Comparison of ENCODE assay signal across 26 cellular contexts in the genomic region with DNA sequence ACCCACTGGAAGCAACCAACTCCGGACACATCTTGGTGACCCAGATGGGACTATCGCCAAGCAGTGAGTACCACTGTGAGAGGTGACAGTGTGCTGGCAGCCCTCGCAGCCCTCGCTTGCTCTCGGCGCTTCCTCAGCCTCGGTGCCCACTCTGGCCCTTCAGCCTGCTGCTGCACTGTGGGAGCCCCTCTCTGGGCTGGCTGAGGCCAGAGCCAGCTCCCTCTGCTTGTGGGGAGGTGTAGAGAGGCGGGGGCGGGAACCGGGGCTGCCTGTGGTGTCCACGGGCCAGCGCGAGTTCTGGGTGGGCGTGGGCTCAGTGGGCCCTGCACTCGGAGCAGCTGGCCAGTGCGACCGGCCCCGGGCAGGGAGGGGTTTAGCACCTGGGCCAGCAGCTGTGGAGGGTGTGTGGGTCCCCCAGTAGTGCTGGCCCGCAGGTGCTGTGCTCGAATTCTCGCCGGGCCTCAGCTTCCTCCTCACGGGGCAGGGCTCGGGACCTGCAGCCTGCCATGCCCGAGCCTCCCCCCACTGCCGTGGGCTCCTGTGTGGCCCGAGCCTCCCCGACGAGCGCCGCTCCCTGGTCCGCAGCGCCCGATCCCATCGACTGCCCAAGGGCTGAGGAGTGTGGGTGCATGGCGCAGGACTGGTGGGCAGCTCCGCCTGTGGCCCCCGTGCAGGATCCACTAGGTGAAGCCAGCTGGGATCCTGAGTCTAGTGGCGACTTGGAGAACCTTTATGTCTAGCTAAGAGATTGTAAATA.
"Had no signal": no experiment of that assay in that cellular context is flagged by ENCODE, and none has a peak within 500 bp of the region (broad histone marks: within the 10 kb centered on the region; RNA-seq: fewer than 3 reads in every experiment).

No MANE protein-coding gene starts in this region.

- DNase-seq: naive thymus-derived CD4-positive, alpha-beta T cell; natural killer cell; nucleus accumbens; retina; right lobe of liver; spleen; stimulated activated CD4-positive, alpha-beta T cell treated with anti-CD3 and anti-CD28 coated beads, Interleukin-12 subunit alpha, Interleukin-12 subunit beta, amount 100 ng/mL, for 4 hours; stimulated activated CD4-positive, alpha-beta T cell treated with anti-CD3 and anti-CD28 coated beads, Interleukin-1b, Interleukin-23, amount 100 ng/mL, for 48 hours; stimulated activated CD4-positive, alpha-beta T cell treated with anti-CD3 and anti-CD28 coated beads, Interleukin-4, amount 100 ng/mL, for 1 hour; stimulated activated CD4-positive, alpha-beta T cell treated with anti-CD3 and anti-CD28 coated beads, Interleukin-4, amount 100 ng/mL, for 4 hours; stimulated activated CD8-positive, alpha-beta memory T cell treated with anti-CD3 and anti-CD28 coated beads, Interleukin-4, amount 100 ng/mL, for 48 hours; stimulated activated naive CD4-positive, alpha-beta T cell; substantia nigra; testis; tibial artery; transverse colon had no signal

- H3K36me3 ChIP-seq: neural progenitor cell, neutrophil, pancreas, prostate gland, right atrium auricular region, right lobe of liver, spleen, suprapubic skin, tibial artery, transverse colon, vagina had no signal

- H3K4me3 ChIP-seq: neural progenitor cell, pancreas, prostate gland, right atrium auricular region, right lobe of liver, skin epidermis, smooth muscle cell, spleen, suprapubic skin, testis, tibial artery, transverse colon, vagina had no signal

- H3K4me1 ChIP-seq: pancreas, right atrium auricular region, spleen, testis, tibial artery, vagina had no signal

- ATAC-seq: naive thymus-derived CD4-positive, alpha-beta T cell; natural killer cell; pancreas; right lobe of liver; stimulated activated memory B cell treated with anti-CD40 and anti-IgM and Interleukin-4, amounts not matched to agents 10 μg/mL and 1 μg/mL and 100 μg/mL, for 72 hours had no signal

- H3K27me3 ChIP-seq: neural progenitor cell, neutrophil, pancreas, right atrium auricular region, right lobe of liver, spleen, suprapubic skin, testis, tibial artery, transverse colon, vagina had no signal

- H3K27ac ChIP-seq: neural progenitor cell, neutrophil, pancreas, prostate gland, right atrium auricular region, right lobe of liver, skin epidermis, spleen, suprapubic skin, testis, tibial artery, transverse colon, vagina had no signal

- H3K9me3 ChIP-seq: neutrophil, pancreas, prostate gland, right atrium auricular region, right lobe of liver, suprapubic skin, testis, tibial artery, transverse colon, vagina had no signal
